In genomic region chr17:13885550-13885949, GRCh38 we compare ENCODE assay signal across 17 cellular contexts.
"Had no signal": no experiment of that assay in that cellular context is flagged by ENCODE, and none has a peak within 500 bp of the region (broad histone marks: within the 10 kb centered on the region; RNA-seq: fewer than 3 reads in every experiment).

No MANE protein-coding gene starts in this region.

- H3K4me3 ChIP-seq: gastrocnemius medialis, hepatocyte, lower lobe of right lung, neural progenitor cell, psoas muscle, smooth muscle cell, upper lobe of left lung, uterus had no signal

- H3K27me3 ChIP-seq: gastrocnemius medialis, hepatocyte, neural progenitor cell, upper lobe of left lung, uterus had no signal

- H3K27ac Mint-ChIP-seq: memory B cell; mesothelial cell of epicardium; natural killer cell treated with Interleukin-12 subunit alpha and Interleukin-12 subunit beta and Interleukin-15 and Interleukin-18, amount 100 ng/mL, for 72 hours; neural progenitor cell had no signal

- H3K27me3 Mint-ChIP-seq: memory B cell had no signal

- H3K4me3 Mint-ChIP-seq: memory B cell; mesothelial cell of epicardium; natural killer cell treated with Interleukin-12 subunit alpha and Interleukin-12 subunit beta and Interleukin-15 and Interleukin-18, amount 100 ng/mL, for 72 hours; neural progenitor cell had no signal

- H3K9me3 Mint-ChIP-seq: natural killer cell treated with Interleukin-12 subunit alpha and Interleukin-12 subunit beta and Interleukin-15 and Interleukin-18, amount 100 ng/mL, for 72 hours had no signal

- H3K4me2 ChIP-seq: neural progenitor cell, smooth muscle cell had no signal

- H2AFZ ChIP-seq: hepatocyte, neural progenitor cell had no signal

- H3K9me3 ChIP-seq: lower lobe of right lung, upper lobe of left lung, uterus had no signal

- H3K36me3 ChIP-seq: gastrocnemius medialis, lower lobe of right lung, upper lobe of left lung, uterus had no signal

- H3K4me1 ChIP-seq: gastrocnemius medialis, lower lobe of right lung, neural progenitor cell, psoas muscle, upper lobe of left lung, uterus had no signal

- H3K4me1 Mint-ChIP-seq: memory B cell, neural progenitor cell had no signal

- ATAC-seq: esophagus mucosa; gastrocnemius medialis; lower lobe of right lung; natural killer cell treated with Interleukin-12 subunit alpha and Interleukin-12 subunit beta and Interleukin-15 and Interleukin-18, amount 100 ng/mL, for 72 hours; psoas muscle had no signal

- H3K9ac ChIP-seq: neural progenitor cell had no signal

- H3K27ac ChIP-seq: gastrocnemius medialis, lower lobe of right lung, neural progenitor cell, psoas muscle, upper lobe of left lung, uterus had no signal

- DNase-seq: effector memory CD4-positive, alpha-beta T cell; gastrocnemius medialis; lower lobe of right lung; occipital lobe; psoas muscle; retina; stimulated activated CD4-positive, alpha-beta T cell treated with anti-CD3 and anti-CD28 coated beads, Interleukin-2, amount 100 ng/mL, for 48 hours; stimulated activated naive CD4-positive, alpha-beta T cell treated with Interleukin-2 at 50 U/mL for 16 hours; upper lobe of left lung; uterus had no signal

- H3K36me3 Mint-ChIP-seq: natural killer cell treated with Interleukin-12 subunit alpha and Interleukin-12 subunit beta and Interleukin-15 and Interleukin-18, amount 100 ng/mL, for 72 hours had no signal
